8 cellular contexts compared by ENCODE assay signal in genomic region chr10:117537436-117537903, GRCh38. TPM values are rescaled to one million over a fixed set of nuclear protein-coding genes. Genes with fewer than 3 reads are reported as not detected.
DNase-seq lines count a peak whose midpoint lies in the region; TF ChIP-seq lines count a peak whose summit lies in the region.

No MANE protein-coding gene starts in this region.

- H3K4me3 ChIP-seq in GM23248 (peak overlapping the region; percentile 67), astrocyte of the cerebellum (ENCODE audit: low read depth, low read length) (no peak overlapping the region)

- H3K79me2 ChIP-seq in GM23248 (ENCODE audit: insufficient read depth), result peaks cover 86% of the 10 kb centered on the region

- WGBS in GM23248 (ENCODE audit: low coverage in 1 of 2, low lambda C conversion rate in 2 of 2, missing lambda C conversion rate in 2 of 2), 2 experiments, result 4 to 6% methylated on average over 34 to 39 of the region's 39 CpGs

- H3K9me2 ChIP-seq in GM23248 (ENCODE audit: insufficient read depth), result no peaks in the 10 kb centered on the region

- peak overlapping the region; percentile 83 for H3K27ac ChIP-seq in GM23248

- H2AFZ ChIP-seq in GM23248, result peak overlapping the region; percentile 84

- no peaks in the 10 kb centered on the region for H3K36me3 ChIP-seq in GM23248 (ENCODE audit: low read depth)

- peak overlapping the region; percentile 87 for H3K9ac ChIP-seq in GM23248

- H4K20me1 ChIP-seq in GM23248 (ENCODE audit: insufficient read depth), result no peaks in the 10 kb centered on the region

- in situ Hi-C loops in GM23248 (cut with MboI) (no loop called here), astrocyte of the cerebellum (cut with HindIII; ENCODE audit: low sequenced_read_pairs) (no loop called here)

- H3K4me1 ChIP-seq in GM23248 (ENCODE audit: insufficient read depth), result peaks cover 40% of the 10 kb centered on the region

- peaks cover 21% of the 10 kb centered on the region for H3F3A ChIP-seq in GM23248 (ENCODE audit: insufficient read depth)

- no peaks in the 10 kb centered on the region for H3K9me3 ChIP-seq in GM23248 (ENCODE audit: low read depth)

- no peaks in the 10 kb centered on the region for H3K27me3 ChIP-seq in GM23248 (replicated peaks; ENCODE audit: insufficient read depth)

- TF ChIP-seq CTCF in AG09319 (IDR thresholded peaks at IDR 0.05; ENCODE audit: low read depth, low read length), result peak; percentile 26; the same call in 1 of the 2 replicates
- peak; percentile 56 for TF ChIP-seq CTCF in astrocyte of the cerebellum (IDR thresholded peaks at IDR 0.05; ENCODE audit: low read depth, low read length, missing control alignments)

- DNase-seq in AG09319 (ENCODE audit: extremely low read depth, low read depth) (no peak), GM23248 (peak; percentile 85), astrocyte of the cerebellum (ENCODE audit: low read depth) (no peak), kidney tubule cell (ENCODE audit: low spot score) (peak; percentile 67), SIG-M5 treated with dmso at 0.1 percent for 504 hours (lab: John Stamatoyannopoulos, UW; ENCODE audit: unreplicated experiment) (no peak), foreskin melanocyte (no peak), NCI-H2081 (lab: John Stamatoyannopoulos, UW) (no peak), middle frontal gyrus (ENCODE audit: extremely low spot score, low spot score) (no peak)

- peak overlapping the region; percentile 74 for H3K4me2 ChIP-seq in GM23248 (ENCODE audit: unreplicated experiment)

RNA-seq across cellular contexts. Expression of gene EMX2, which starts 5.1 kb away (rescaled TPM):
- total RNA-seq in GM23248 (2014; rRNA removed; shearing (Covaris generic)), result 13.4 and 16.3 TPM in 2 replicates
- 12.8 and 13.2 TPM in 2 replicates for polyA plus RNA-seq in GM23248 (2016; fragmentation: Nextera tagmentation; extraction: Ambion mirVana)

Comparison
In these comparisons a context has a peak if more than half of its experiments do, and no peak if none do; other contexts are left out.
1. DNase-seq: peak in GM23248 (single experiment) and kidney tubule cell (single experiment); none in AG09319 (single experiment), astrocyte of the cerebellum (single experiment), SIG-M5 treated with dmso at 0.1 percent for 504 hours (single experiment), foreskin melanocyte (single experiment), NCI-H2081 (0 of 2) and middle frontal gyrus (single experiment).